21 cellular contexts compared by ENCODE assay signal in genomic region chr9:94445846-94446245, GRCh38.
"Had no signal": no experiment of that assay in that cellular context is flagged by ENCODE, and none has a peak within 500 bp of the region (broad histone marks: within the 10 kb centered on the region; RNA-seq: fewer than 3 reads in every experiment).

No MANE protein-coding gene starts in this region.

- H3K27ac Mint-ChIP-seq: stimulated activated memory B cell treated with anti-CD40 and anti-IgM and Interleukin-4, amounts not matched to agents 10 μg/mL and 1 μg/mL and 100 μg/mL, for 72 hours; T-helper 1 cell treated with Interleukin-12 subunit alpha and Interleukin-12 subunit beta and Interleukin-4 antibody, amounts not matched to agents 30 μg/mL and 1 μg/mL, for 36 hours had no signal

- H3K9me3 ChIP-seq: ascending aorta, left lung, pancreas, spleen, thoracic aorta, upper lobe of right lung had no signal

- H3K4me1 Mint-ChIP-seq: stimulated activated memory B cell treated with anti-CD40 and anti-IgM and Interleukin-4, amounts not matched to agents 10 μg/mL and 1 μg/mL and 100 μg/mL, for 72 hours had no signal

- H3K4me1 ChIP-seq: ascending aorta, left lung, pancreas, spleen, upper lobe of right lung had no signal

- H3K4me3 Mint-ChIP-seq: activated T-cell treated with anti-CD3 and anti-CD28 coated beads, Interleukin-2, amount 50 U/mL, for 4 hours; stimulated activated memory B cell treated with anti-CD40 and anti-IgM and Interleukin-4, amounts not matched to agents 10 μg/mL and 1 μg/mL and 100 μg/mL, for 72 hours; T-helper 1 cell treated with Interleukin-12 subunit alpha and Interleukin-12 subunit beta and Interleukin-4 antibody, amounts not matched to agents 30 μg/mL and 1 μg/mL, for 36 hours had no signal

- H3K27me3 Mint-ChIP-seq: stimulated activated memory B cell treated with anti-CD40 and anti-IgM and Interleukin-4, amounts not matched to agents 10 μg/mL and 1 μg/mL and 100 μg/mL, for 72 hours had no signal

- DNase-seq: activated CD4-positive, alpha-beta T cell treated with anti-CD3 and anti-CD28 coated beads, Interleukin-2, amount 50 U/mL, for 1 hour; activated CD4-positive, CD25-positive, alpha-beta regulatory T cell treated with anti-CD3 and anti-CD28 coated beads, Interleukin-2, amount 50 U/mL, for 72 hours; activated CD8-positive, alpha-beta memory T cell treated with anti-CD3 and anti-CD28 coated beads, Interleukin-2, amount 50 U/mL, for 4 hours; activated effector memory CD4-positive, alpha-beta T cell treated with Interleukin-2 at 50 U/mL for 16 hours; activated naive CD4-positive, alpha-beta T cell treated with anti-CD3 and anti-CD28 coated beads, Interleukin-2, amount 50 U/mL, for 16 hours; activated T-cell treated with anti-CD3 and anti-CD28 coated beads, Interleukin-2, amount 50 U/mL, for 4 hours; dorsolateral prefrontal cortex; foreskin fibroblast; glutamatergic neuron; hippocampal formation; islet precursor cell; left lung; pancreas; spleen; stimulated activated CD4-positive, alpha-beta T cell treated with anti-CD3 and anti-CD28 coated beads, Interleukin-4, amount 100 ng/mL, for 4 hours; upper lobe of right lung had no signal

- H3K27ac ChIP-seq: ascending aorta, dorsolateral prefrontal cortex, epithelial cell of prostate, left lung, pancreas, spleen, thoracic aorta, upper lobe of right lung had no signal

- H3K4me3 ChIP-seq: ascending aorta, dorsolateral prefrontal cortex, left lung, pancreas, spleen, thoracic aorta, upper lobe of right lung had no signal

- H3K27me3 ChIP-seq: ascending aorta, dorsolateral prefrontal cortex, left lung, pancreas, spleen, upper lobe of right lung had no signal

- H3K9me3 Mint-ChIP-seq: activated T-cell treated with anti-CD3 and anti-CD28 coated beads, Interleukin-2, amount 50 U/mL, for 4 hours; stimulated activated memory B cell treated with anti-CD40 and anti-IgM and Interleukin-4, amounts not matched to agents 10 μg/mL and 1 μg/mL and 100 μg/mL, for 72 hours; T-helper 1 cell treated with Interleukin-12 subunit alpha and Interleukin-12 subunit beta and Interleukin-4 antibody, amounts not matched to agents 30 μg/mL and 1 μg/mL, for 36 hours had no signal
